ENCODE assay signal across 10 cellular contexts in genomic region chr5:124056326-124057160, GRCh38.
A peak's percentile ranks its signal among the peaks of the same experiment; 100 is the strongest.
DNase-seq lines count a peak whose midpoint lies in the region; ATAC-seq, FAIRE-seq and TF ChIP-seq lines count a peak whose summit lies in the region.
"Had no signal": no experiment of that assay in that cellular context is flagged by ENCODE, and none has a peak within 500 bp of the region (broad histone marks: within the 10 kb centered on the region; RNA-seq: fewer than 3 reads in every experiment).

No MANE protein-coding gene starts in this region.

- peak overlapping the region; percentile 66 for H3K27ac ChIP-seq in HL-60 (replicated peaks)
- no peak overlapping the region for H3K27ac ChIP-seq in naive thymus-derived CD4-positive, alpha-beta T cell (ENCODE audit: low read depth, low read length)

- no peaks in the 10 kb centered on the region for H3K9me3 ChIP-seq in naive thymus-derived CD4-positive, alpha-beta T cell (ENCODE audit: control insufficient read depth in 2 of 3, low read length in 3 of 3)

- intact Hi-C loops in naive thymus-derived CD4-positive, alpha-beta T cell (cut with micrococcal nuclease), result no loop called here

- H3K4me1 ChIP-seq in naive thymus-derived CD4-positive, alpha-beta T cell (ENCODE audit: control insufficient read depth in 2 of 2, insufficient read depth in 2 of 2, low read length in 2 of 2), result no peaks in the 10 kb centered on the region

- H3K36me3 Mint-ChIP-seq in naive B cell, result no peaks in the 10 kb centered on the region
- no peaks in the 10 kb centered on the region for H3K36me3 Mint-ChIP-seq in T-helper 2 cell treated with Interferon-gamma antibody and Interleukin-4, amounts not matched to agents 5 μg/mL and 100 μg/mL, for 36 hours (ENCODE audit: low read depth)
- H3K36me3 Mint-ChIP-seq in naive thymus-derived CD4-positive, alpha-beta T cell, result no peaks in the 10 kb centered on the region

- H3K27me3 ChIP-seq in HL-60 (ENCODE audit: insufficient read depth, poor library complexity, severe bottlenecking), result no peaks in the 10 kb centered on the region
- no peaks in the 10 kb centered on the region for H3K27me3 ChIP-seq in naive thymus-derived CD4-positive, alpha-beta T cell (ENCODE audit: control insufficient read depth in 2 of 2, insufficient read depth in 2 of 2, low read length in 2 of 2)

- peaks cover 46 to 57% (median 54%) of the 10 kb centered on the region in 3 donors for H3K4me1 Mint-ChIP-seq in naive B cell
- no peaks in the 10 kb centered on the region for H3K4me1 Mint-ChIP-seq in T-helper 2 cell treated with Interferon-gamma antibody and Interleukin-4, amounts not matched to agents 5 μg/mL and 100 μg/mL, for 36 hours (ENCODE audit: low read depth)
- H3K4me1 Mint-ChIP-seq in naive thymus-derived CD4-positive, alpha-beta T cell, result peaks cover 0 to 4% (median 0%) of the 10 kb centered on the region in 7 donors
- H3K4me1 Mint-ChIP-seq: central memory CD8-positive, alpha-beta T cell had no signal

- no peak for FAIRE-seq in RCC 7860 (lab: Jason Lieb, UNC)

- peaks cover 0 to 1% (median 0%) of the 10 kb centered on the region in 7 donors for H3K9me3 Mint-ChIP-seq in naive B cell
- peaks cover 3% of the 10 kb centered on the region for H3K9me3 Mint-ChIP-seq in T-helper 2 cell treated with Interferon-gamma antibody and Interleukin-4, amounts not matched to agents 5 μg/mL and 100 μg/mL, for 36 hours
- H3K9me3 Mint-ChIP-seq in naive thymus-derived CD4-positive, alpha-beta T cell, result peaks cover 0 to 6% (median 0%) of the 10 kb centered on the region in 11 donors

- peak overlapping the region; percentile 84 to 95 (median 94) for H3K27ac Mint-ChIP-seq in naive B cell
- H3K27ac Mint-ChIP-seq in T-helper 2 cell treated with Interferon-gamma antibody and Interleukin-4, amounts not matched to agents 5 μg/mL and 100 μg/mL, for 36 hours, result no peak overlapping the region
- no peak overlapping the region for H3K27ac Mint-ChIP-seq in naive thymus-derived CD4-positive, alpha-beta T cell

- CTCF ChIA-PET in naive thymus-derived CD4-positive, alpha-beta T cell (lab: Charles Lee), result no interaction called here

- in situ Hi-C loops in GM13976 (cut with MboI; ENCODE audit: low sequenced_read_pairs, unreplicated experiment), result no loop called here

- TF ChIP-seq CTCF in HL-60 (IDR thresholded peaks at IDR 0.05; ENCODE audit: insufficient read depth, low read length), result no peak
- no peak for TF ChIP-seq CTCF in GM13976 (IDR thresholded peaks at IDR 0.05; ENCODE audit: borderline replicate concordance, control extremely low read depth, extremely low read depth, insufficient read depth, missing control alignments)

- ATAC-seq in GM18519 (IDR thresholded peaks at IDR 0.05; ENCODE audit: low FRiP score, unreplicated experiment) (peak; percentile 53), GM21825 (IDR thresholded peaks at IDR 0.05; ENCODE audit: unreplicated experiment) (peak; percentile 78), naive B cell (ENCODE audit: low read depth in 2 of 2) (peak; percentile 53 to 62)
- ATAC-seq in naive thymus-derived CD4-positive, alpha-beta T cell, result no peak

- peak overlapping the region; percentile 78 to 92 (median 88) for H3K4me3 Mint-ChIP-seq in naive B cell
- no peak overlapping the region for H3K4me3 Mint-ChIP-seq in T-helper 2 cell treated with Interferon-gamma antibody and Interleukin-4, amounts not matched to agents 5 μg/mL and 100 μg/mL, for 36 hours
- no peak overlapping the region for H3K4me3 Mint-ChIP-seq in naive thymus-derived CD4-positive, alpha-beta T cell
- H3K4me3 Mint-ChIP-seq: central memory CD8-positive, alpha-beta T cell had no signal

- no peak overlapping the region for H3K4me3 ChIP-seq in HL-60 (replicated peaks; ENCODE audit: insufficient read depth, low read length)
- no peak overlapping the region for H3K4me3 ChIP-seq in naive thymus-derived CD4-positive, alpha-beta T cell (ENCODE audit: low read length)

- no peaks in the 10 kb centered on the region for H3K36me3 ChIP-seq in naive thymus-derived CD4-positive, alpha-beta T cell (ENCODE audit: control insufficient read depth in 2 of 3, insufficient read depth in 3 of 3, low read length in 3 of 3)

- no peaks in the 10 kb centered on the region for H3K27me3 Mint-ChIP-seq in naive B cell
- no peaks in the 10 kb centered on the region for H3K27me3 Mint-ChIP-seq in T-helper 2 cell treated with Interferon-gamma antibody and Interleukin-4, amounts not matched to agents 5 μg/mL and 100 μg/mL, for 36 hours (ENCODE audit: low read depth)
- H3K27me3 Mint-ChIP-seq in naive thymus-derived CD4-positive, alpha-beta T cell, result no peaks in the 10 kb centered on the region
- H3K27me3 Mint-ChIP-seq: central memory CD8-positive, alpha-beta T cell had no signal

- POLR2A ChIA-PET in naive thymus-derived CD4-positive, alpha-beta T cell (lab: Charles Lee), result no interaction called here

- DNase-seq in HL-60 (ENCODE audit: low read depth in 1 of 2, low spot score in 1 of 2), result no peak
- peak; percentile 55 for DNase-seq in naive B cell
- DNase-seq in GM13976 (ENCODE audit: low spot score), result no peak
- DNase-seq in RCC 7860 (ENCODE audit: low spot score), result no peak
- no peak for DNase-seq in T-helper 2 cell treated with Interferon-gamma antibody and Interleukin-4, amounts not matched to agents 5 μg/mL and 100 μg/mL, for 36 hours (ENCODE audit: low spot score)
- no peak for DNase-seq in naive thymus-derived CD4-positive, alpha-beta T cell
- DNase-seq: activated CD4-positive, CD25-positive, alpha-beta regulatory T cell had no signal

Comparison
In these comparisons a context has a peak if more than half of its experiments do, and no peak if none do; other contexts are left out.
1. H3K27ac Mint-ChIP-seq: peak in naive B cell (6 of 6); none in T-helper 2 cell treated with Interferon-gamma antibody and Interleukin-4, amounts not matched to agents 5 μg/mL and 100 μg/mL, for 36 hours (single experiment) and naive thymus-derived CD4-positive, alpha-beta T cell (0 of 9).
2. H3K4me3 Mint-ChIP-seq: peak in naive B cell (8 of 8); none in T-helper 2 cell treated with Interferon-gamma antibody and Interleukin-4, amounts not matched to agents 5 μg/mL and 100 μg/mL, for 36 hours (single experiment) and naive thymus-derived CD4-positive, alpha-beta T cell (0 of 10).